In genomic region chr7:19572566-19572965, GRCh38 we compare ENCODE assay signal across 16 cellular contexts.
"Had no signal": no experiment of that assay in that cellular context is flagged by ENCODE, and none has a peak within 500 bp of the region (broad histone marks: within the 10 kb centered on the region; RNA-seq: fewer than 3 reads in every experiment).

No MANE protein-coding gene starts in this region.

- H3K27me3 ChIP-seq: pancreas, transverse colon had no signal

- H3K4me1 ChIP-seq: pancreas, transverse colon had no signal

- H3K27ac ChIP-seq: pancreas, transverse colon had no signal

- H3K4me3 ChIP-seq: lung, mucosa of descending colon, pancreas, transverse colon had no signal

- DNase-seq: activated CD4-positive, alpha-beta T cell treated with anti-CD3 and anti-CD28 coated beads, Interleukin-2, amount 10 ng/mL, durations not matched to agents 7 days and 5 days; activated gamma-delta T cell treated with Interleukin-2 at 50 U/mL for 16 hours; aorta; head of caudate nucleus; immature natural killer cell; left cardiac atrium; mucosa of descending colon; naive thymus-derived CD4-positive, alpha-beta T cell; pancreas; stimulated activated CD4-positive, alpha-beta T cell treated with anti-CD3 and anti-CD28 coated beads, Interleukin-15, amount 100 ng/mL, for 24 hours; stimulated activated CD4-positive, alpha-beta T cell treated with anti-CD3 and anti-CD28 coated beads, Interleukin-4, amount 100 ng/mL, for 1 hour; stimulated activated naive B cell treated with anti-CD40 and anti-IgM and Interleukin-4, amounts not matched to agents 10 μg/mL and 1 μg/mL and 100 μg/mL, for 72 hours; transverse colon had no signal

- H3K36me3 ChIP-seq: pancreas, transverse colon had no signal

- FAIRE-seq: colon, frontal cortex, pancreas had no signal

- H3K9me3 ChIP-seq: mucosa of descending colon, pancreas, transverse colon had no signal
